14 cellular contexts compared by ENCODE assay signal in the genomic region with DNA sequence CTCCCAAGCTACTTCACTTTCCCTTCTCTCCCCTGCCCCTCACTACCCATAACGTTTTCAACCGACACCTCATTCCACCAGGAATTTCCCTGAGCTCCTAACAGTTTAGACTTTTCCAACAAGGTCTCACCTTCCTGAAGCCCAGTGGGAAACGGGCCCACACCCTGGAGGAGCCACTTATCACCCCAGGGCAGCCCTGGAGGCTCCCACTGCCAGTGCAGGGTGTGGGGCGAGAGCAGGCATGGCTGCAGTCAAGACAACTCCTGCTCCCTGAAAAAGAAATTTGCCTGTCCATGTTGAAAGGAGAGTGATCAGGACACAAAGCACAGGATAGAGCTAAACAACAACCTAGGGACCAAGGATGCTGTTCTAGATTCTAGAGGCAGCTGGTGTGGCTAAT. TPM values are rescaled to one million over a fixed set of nuclear protein-coding genes. Genes with fewer than 3 reads are reported as not detected.
DNase-seq lines count a peak whose midpoint lies in the region; ATAC-seq, FAIRE-seq and TF ChIP-seq lines count a peak whose summit lies in the region.
"Had no signal": no experiment of that assay in that cellular context is flagged by ENCODE, and none has a peak within 500 bp of the region (broad histone marks: within the 10 kb centered on the region; RNA-seq: fewer than 3 reads in every experiment).

No MANE protein-coding gene starts in this region.

- H3K4me3 ChIP-seq in breast epithelium (no peak overlapping the region), iPS-15b (ENCODE audit: low read depth, low read length) (no peak overlapping the region)

- no peaks in the 10 kb centered on the region for H3K9me3 Mint-ChIP-seq in MCF 10A (ENCODE audit: unreplicated experiment)

- H3K4me1 Mint-ChIP-seq in MCF 10A (ENCODE audit: insufficient read depth, unreplicated experiment) (peaks cover 20% of the 10 kb centered on the region), T-helper 17 cell (peaks cover 13% of the 10 kb centered on the region)

- peak overlapping the region; percentile 87 for H3K9ac ChIP-seq in iPS-15b (ENCODE audit: low read depth, low read length)

- no peaks in the 10 kb centered on the region for H3K27me3 Mint-ChIP-seq in MCF 10A (ENCODE audit: insufficient read depth, unreplicated experiment)
- no peaks in the 10 kb centered on the region for H3K27me3 Mint-ChIP-seq in T-helper 17 cell

- H3K27me3 ChIP-seq in breast epithelium (no peaks in the 10 kb centered on the region), iPS-15b (ENCODE audit: control insufficient read depth, insufficient read depth, low read length) (no peaks in the 10 kb centered on the region)

- BruUV-seq in MCF 10A (replicated peaks; lab: Mats Ljungman, UMichigan): no TSS peak

- H3K9me3 ChIP-seq in breast epithelium: no peaks in the 10 kb centered on the region
- H3K9me3 ChIP-seq in T-helper 17 cell (ENCODE audit: control insufficient read depth, low read length, poor library complexity, severe bottlenecking): no peaks in the 10 kb centered on the region
- H3K9me3 ChIP-seq in iPS-15b (ENCODE audit: control insufficient read depth, insufficient read depth, low read length): no peaks in the 10 kb centered on the region

- TF ChIP-seq POLR2A in breast epithelium (IDR thresholded peaks at IDR 0.05): no peak
- no peak for TF ChIP-seq POLR2A in GM12892 (IDR thresholded peaks at IDR 0.05; ENCODE audit: low read depth, low read length)

- intact Hi-C loops in MCF 10A (cut with micrococcal nuclease) (no loop called here), breast epithelium (cut with DNase I; ENCODE audit: low total_unique reads) (loop anchor here (10.0 kb wide), 1 partner anchor 83 kb away; the partner anchor contains the start of gene ABCA3)

- CTCF ChIA-PET in MCF 10A (lab: Yijun Ruan, JAX): interaction anchor here (0.6 kb wide), 1 partner anchor 69 kb away, joined by 3 read pairs; no protein-coding TSS in a partner anchor

- H3K36me3 Mint-ChIP-seq in MCF 10A (ENCODE audit: insufficient read depth, unreplicated experiment) (no peaks in the 10 kb centered on the region), T-helper 17 cell (ENCODE audit: low read depth) (no peaks in the 10 kb centered on the region)

- H3K4me1 ChIP-seq in breast epithelium (peaks cover 5 to 6% of the 10 kb centered on the region in 2 donors), iPS-15b (ENCODE audit: control insufficient read depth, insufficient read depth, low read length) (peaks cover 4% of the 10 kb centered on the region)

- TF ChIP-seq CTCF in MCF 10A (IDR thresholded peaks at IDR 0.05; ENCODE audit: unreplicated experiment): no peak
- TF ChIP-seq CTCF in breast epithelium (IDR thresholded peaks at IDR 0.05): no peak

- no peaks in the 10 kb centered on the region for H3K36me3 ChIP-seq in breast epithelium
- H3K36me3 ChIP-seq in iPS-15b (ENCODE audit: control insufficient read depth, insufficient read depth, low read length): peaks cover 7% of the 10 kb centered on the region

- ATAC-seq in T-helper 17 cell (no peak), HG02678 (IDR thresholded peaks at IDR 0.05; ENCODE audit: unreplicated experiment) (no peak)
- ATAC-seq: Right ventricle myocardium inferior had no signal

- no peak overlapping the region for H3K27ac Mint-ChIP-seq in MCF 10A (ENCODE audit: low read depth, unreplicated experiment)
- no peak overlapping the region for H3K27ac Mint-ChIP-seq in T-helper 17 cell

- no peak for DNase-seq in MCF 10A (ENCODE audit: unreplicated experiment)
- DNase-seq in breast epithelium (ENCODE audit: low spot score in 2 of 2): no peak
- no peak for DNase-seq in T-helper 17 cell
- no peak for DNase-seq in GM19239 (ENCODE audit: insufficient read length, low spot score)
- no peak for DNase-seq in GM12892 (ENCODE audit: insufficient read length)
- no peak for DNase-seq in NCI-H1417 treated with DMSO at 0.1 percent for 48 hours (lab: John Stamatoyannopoulos, UW)
- DNase-seq: GF-D8; NCI-H1694 treated with DMSO at 0.1 percent for 48 hours; NCI-H526 treated with DMSO at 0.1 percent for 48 hours; retina; stimulated activated CD4-positive, alpha-beta T cell treated with anti-CD3 and anti-CD28 coated beads, Interleukin-2, amount 100 ng/mL, for 48 hours had no signal

- H3K4me3 Mint-ChIP-seq in MCF 10A (ENCODE audit: unreplicated experiment) (peak overlapping the region; percentile 86), T-helper 17 cell (peak overlapping the region; percentile 92)

- no peak overlapping the region for H3K27ac ChIP-seq in breast epithelium

- POLR2A ChIA-PET in MCF 10A (lab: Yijun Ruan, JAX): interaction anchor here (0.6 kb wide), 1 partner anchor 176 kb away, joined by 4 read pairs; no protein-coding TSS in a partner anchor

- FAIRE-seq in GM19239 (lab: Jason Lieb, UNC): no peak
- no peak for FAIRE-seq in GM12892 (lab: Jason Lieb, UNC)

RNA-seq across cellular contexts. Expression of gene CCNF, which starts 1.7 kb away (rescaled TPM):
- total RNA-seq in MCF 10A (2022) (7.5 and 11.9 TPM in 2 replicates), breast epithelium (1 to 10 TPM; 1.6 to 2.9 (median 2.7) TPM), T-helper 17 cell (1 to 10 TPM; 2.9 to 3.3 TPM)
- 8.1 TPM for polyA plus RNA-seq in GM12892 (2012; ENCODE audit: missing spikeins)

RNA-seq across cellular contexts. Expression of gene TEDC2, which starts 32.4 kb away (rescaled TPM):
- 3.5 and 6.9 TPM in 2 replicates for total RNA-seq in MCF 10A (2022)
- 1 to 10 TPM in 1 of 3 donors, under 1 TPM in 1, not detected in 1; 0.98 to 1.0 TPM for total RNA-seq in breast epithelium
- total RNA-seq in T-helper 17 cell: under 1 TPM; 0.70 to 0.85 TPM
- polyA plus RNA-seq in GM12892 (2012; ENCODE audit: missing spikeins): 8.4 TPM

RNA-seq across cellular contexts. Expression of gene NTN3, which starts 43.6 kb away (rescaled TPM):
- not detected in 2 replicates for total RNA-seq in MCF 10A (2022)
- not detected for total RNA-seq in breast epithelium
- total RNA-seq in T-helper 17 cell: not detected
- polyA plus RNA-seq in GM12892 (2012; ENCODE audit: missing spikeins): not detected

RNA-seq across cellular contexts. Expression of gene TBC1D24, which starts 47.4 kb away (rescaled TPM):
- total RNA-seq in MCF 10A (2022) (7.6 and 8.1 TPM in 2 replicates), breast epithelium (10 to 100 TPM in 2 of 3 donors, 1 to 10 TPM in 1; 8.8 to 22.0 (median 16.7) TPM), T-helper 17 cell (1 to 10 TPM; 4.4 to 8.4 TPM)
- 2.7 TPM for polyA plus RNA-seq in GM12892 (2012; ENCODE audit: missing spikeins)
